1 cellular context compared by ENCODE assay signal in genomic region chr7:72722694-72723093, GRCh38.
A peak's percentile ranks its signal among the peaks of the same experiment; 100 is the strongest.
TF ChIP-seq lines count a peak whose summit lies in the region.
"Not testable (repeated sequence)": the region's sequence is repeated elsewhere in the genome, so short reads cannot be mapped to it uniquely, and the experiment has no call there.

No MANE protein-coding gene starts in this region.

TF ChIP-seq in HepG2, 621 proteins besides CTCF, POLR2A, EP300 and RAD21 (continued from another document):
- TF ChIP-seq PRDM10 (CRISPR knock-in tag; IDR thresholded peaks at IDR 0.05; ENCODE audit: low read depth), result 0 out of 2 replicates have a peak, but pooled peaks have one; percentile 31
- TF ChIP-seq ZBTB33 (CRISPR knock-in tag; IDR thresholded peaks at IDR 0.05), result peak; percentile 54; the same call in 1 of the 2 replicates
- not testable (repeated sequence) for TF ChIP-seq SOX13 (IDR thresholded peaks at IDR 0.05)
- peak in 1 of 2 experiments; percentile 33; a peak in 1 of 4 replicates for TF ChIP-seq SOX13 (CRISPR knock-in tag; conservative IDR thresholded peaks at IDR 0.05 in 1 of 2, IDR thresholded peaks at IDR 0.05 in 1 of 2)
TF ChIP-seq in HepG2: peak in this region for 6; not testable (repeated sequence) for 615.
